In the genomic region with DNA sequence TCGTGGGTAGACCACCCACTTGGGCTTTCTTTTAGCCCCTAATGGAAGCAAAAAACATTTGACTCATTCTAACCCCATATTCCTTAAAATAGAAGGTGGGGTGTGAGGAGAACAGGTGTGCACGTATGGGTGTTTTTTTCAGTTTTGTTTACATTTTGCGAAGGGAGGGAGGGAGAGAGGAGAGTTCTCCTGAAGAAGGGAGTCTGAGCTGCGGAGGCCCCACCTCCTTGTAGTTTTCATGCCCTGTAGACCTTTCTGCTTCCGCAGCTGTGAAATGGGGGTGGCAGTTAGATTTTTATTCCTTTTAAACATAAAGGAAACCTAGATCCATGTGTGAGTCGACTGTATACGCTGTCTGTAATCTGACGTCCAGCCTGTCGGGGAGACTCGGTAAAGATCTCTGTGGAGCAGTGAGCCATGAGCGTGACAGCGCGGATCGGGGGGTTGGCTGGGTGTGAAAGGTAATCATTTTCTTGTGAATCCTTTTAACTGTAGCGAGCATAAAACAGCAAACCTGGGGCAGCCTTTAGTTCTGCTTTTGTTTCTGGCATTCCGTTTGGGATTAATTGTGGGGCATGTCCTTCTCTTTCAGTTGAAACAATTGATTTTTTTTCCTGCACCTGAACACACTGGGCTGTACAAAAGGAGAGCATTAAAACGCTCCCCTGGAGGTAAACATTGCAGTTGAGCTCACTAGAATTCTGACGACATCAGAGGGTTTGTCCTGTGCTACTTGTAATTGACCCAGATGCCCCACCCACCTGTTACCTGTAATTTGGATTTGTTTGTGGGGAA, we compare ENCODE assay signal across 9 cellular contexts. TPM values are rescaled to one million over a fixed set of nuclear protein-coding genes. Genes with fewer than 3 reads are reported as not detected.
A peak's percentile ranks its signal among the peaks of the same experiment; 100 is the strongest.
DNase-seq lines count a peak whose midpoint lies in the region; ATAC-seq and TF ChIP-seq lines count a peak whose summit lies in the region.
"Had no signal": no experiment of that assay in that cellular context is flagged by ENCODE, and none has a peak within 500 bp of the region (broad histone marks: within the 10 kb centered on the region; RNA-seq: fewer than 3 reads in every experiment).

No MANE protein-coding gene starts in this region.

- BruUV-seq in mammary epithelial cell (replicated peaks; lab: Mats Ljungman, UMichigan) = no TSS peak

- peak; percentile 9 for DNase-seq in EH (ENCODE audit: low read depth)
- DNase-seq in NCI-H1417 treated with DMSO at 0.1 percent for 48 hours (lab: John Stamatoyannopoulos, UW) = peak; percentile 45
- no peak for DNase-seq in mammary epithelial cell

- WGBS in mammary epithelial cell (ENCODE audit: low coverage, missing lambda C conversion rate) = 17% methylated on average over 18 of the region's 18 CpGs

- H3K4me2 ChIP-seq in mammary epithelial cell (ENCODE audit: insufficient read depth, low read depth, low read length) = peak overlapping the region; percentile 87

- ATAC-seq in GM19328 (IDR thresholded peaks at IDR 0.05; ENCODE audit: unreplicated experiment) (no peak), HG02870 (IDR thresholded peaks at IDR 0.05; ENCODE audit: unreplicated experiment) (no peak), GM21526 (IDR thresholded peaks at IDR 0.05; ENCODE audit: low FRiP score, unreplicated experiment) (no peak), GM19023 (IDR thresholded peaks at IDR 0.05; ENCODE audit: unreplicated experiment) (no peak)

- in situ Hi-C loops in mammary epithelial cell (cut with MboI; ENCODE audit: low sequenced_read_pairs in 2 of 2) = no loop called here

- intact Hi-C loops in mammary epithelial cell (cut with micrococcal nuclease) = loop anchor here (2.0 to 5.0 kb wide), 3 partner anchors 13 to 152 kb away; a partner anchor contains a TSS

- peak overlapping the region; percentile 3 for H3K27ac ChIP-seq in mammary epithelial cell (ENCODE audit: insufficient read depth, low read depth, low read length)

- peak overlapping the region; percentile 87 to 90 (median 88) for H3K4me3 ChIP-seq in mammary epithelial cell (replicated peaks in 1 of 3; ENCODE audit: insufficient read depth in 1 of 3, low read depth in 2 of 3, low read length in 3 of 3)
- H3K4me3 ChIP-seq in mononuclear cell (ENCODE audit: low read length) = peak overlapping the region; percentile 69

- no peak overlapping the region for H2AFZ ChIP-seq in mammary epithelial cell (ENCODE audit: low read depth, low read length)

- H4K20me1 ChIP-seq in mammary epithelial cell (ENCODE audit: insufficient read depth, low read length) = peaks cover 13% of the 10 kb centered on the region

- CTCF ChIA-PET in mammary epithelial cell (lab: Charles Lee; ENCODE audit: low non-redundant PET) = interaction anchor here (0.8 kb wide), 1 partner anchor 10 kb away, joined by 6 read pairs; no protein-coding TSS in a partner anchor

- H3K9me3 ChIP-seq in mammary epithelial cell (replicated peaks; ENCODE audit: insufficient read depth, low read length) (no peaks in the 10 kb centered on the region), mononuclear cell (ENCODE audit: low read depth, low read length) (no peaks in the 10 kb centered on the region)

- H3K4me1 ChIP-seq in mammary epithelial cell (ENCODE audit: insufficient read depth, low read length) (peaks cover 9% of the 10 kb centered on the region), mononuclear cell (ENCODE audit: insufficient read depth, low read length) (peaks cover 49% of the 10 kb centered on the region)

- TF ChIP-seq CTCF in mammary epithelial cell (conservative IDR thresholded peaks at IDR 0.05 in 1 of 2, IDR thresholded peaks at IDR 0.05 in 1 of 2; ENCODE audit: extremely low read depth in 1 of 2, insufficient read depth in 1 of 2, low read depth in 1 of 2, low read length in 2 of 2) = no peak

- H3K9ac ChIP-seq in mammary epithelial cell (ENCODE audit: insufficient read depth, low read length) = peak overlapping the region; percentile 50

- H3K27me3 ChIP-seq in mammary epithelial cell (ENCODE audit: insufficient read depth, low read length) = no peaks in the 10 kb centered on the region
- no peaks in the 10 kb centered on the region for H3K27me3 ChIP-seq in mononuclear cell (ENCODE audit: insufficient read depth, low read length)

- dilution Hi-C loops in mammary epithelial cell (cut with HindIII; ENCODE audit: low sequenced_read_pairs) = no loop called here

- H3K36me3 ChIP-seq in mammary epithelial cell (ENCODE audit: insufficient read depth, low read length) = no peaks in the 10 kb centered on the region

- H3K79me2 ChIP-seq in mammary epithelial cell (ENCODE audit: insufficient read depth, low read length) = peaks cover 73% of the 10 kb centered on the region

RNA-seq across cellular contexts. Expression of a gene that starts 2.3 kb away (rescaled TPM):
- total RNA-seq in mammary epithelial cell (10 to 100 TPM; 74.5 to 82.0 TPM), mononuclear cell (66.1 TPM)
- 49.9 TPM for polyA plus RNA-seq in mammary epithelial cell
- polyA minus RNA-seq in mammary epithelial cell = 163 TPM

RNA-seq across cellular contexts. Expression of a gene that starts 42.9 kb away (rescaled TPM):
- 1 to 10 TPM in 1 of 2 donors, not detected in 1; 1.2 TPM for total RNA-seq in mammary epithelial cell
- not detected for polyA plus RNA-seq in mammary epithelial cell
- not detected for polyA minus RNA-seq in mammary epithelial cell
- total RNA-seq in mononuclear cell = not detected
- total RNA-seq: T-helper 2 cell treated with Interferon-gamma antibody and Interleukin-4, amounts not matched to agents 100 ng/mL and 5 ng/mL, for 36 hours had no signal
